Comparison of ENCODE assay signal across 9 cellular contexts in genomic region chr12:54279227-54279631, GRCh38. TPM values are rescaled to one million over a fixed set of nuclear protein-coding genes. Genes with fewer than 3 reads are reported as not detected.
DNase-seq lines count a peak whose midpoint lies in the region; ATAC-seq, FAIRE-seq and TF ChIP-seq lines count a peak whose summit lies in the region.
"Had no signal": no experiment of that assay in that cellular context is flagged by ENCODE, and none has a peak within 500 bp of the region (broad histone marks: within the 10 kb centered on the region; RNA-seq: fewer than 3 reads in every experiment).

No MANE protein-coding gene starts in this region.

- no peak for DNase-seq in CD4-positive, CD25-positive, alpha-beta regulatory T cell
- DNase-seq in NB4 (ENCODE audit: low read depth) = no peak
- no peak for DNase-seq in epithelial cell of prostate (ENCODE audit: low read depth, low spot score)
- no peak for DNase-seq in pancreas
- DNase-seq in progenitor cell of endocrine pancreas (ENCODE audit: low spot score, unreplicated experiment) = no peak
- no peak for DNase-seq in iPS-NIHi11 (ENCODE audit: low spot score)
- DNase-seq in cerebellar nuclear complex (lab: John Stamatoyannopoulos, UW) = no peak

- no peaks in the 10 kb centered on the region for H3K27me3 ChIP-seq in CD4-positive, CD25-positive, alpha-beta regulatory T cell (ENCODE audit: control insufficient read depth, insufficient read depth, low read length)
- no peaks in the 10 kb centered on the region for H3K27me3 ChIP-seq in pancreas

- H3K9me3 ChIP-seq in CD4-positive, CD25-positive, alpha-beta regulatory T cell (ENCODE audit: control insufficient read depth in 2 of 2, low read length in 2 of 2) = no peaks in the 10 kb centered on the region
- no peaks in the 10 kb centered on the region for H3K9me3 ChIP-seq in pancreas

- peak overlapping the region; percentile 93 for H3K4me3 ChIP-seq in CD4-positive, CD25-positive, alpha-beta regulatory T cell (ENCODE audit: low read depth, low read length)
- H3K4me3 ChIP-seq in NB4 (ENCODE audit: low read depth, low read length) (peak overlapping the region; percentile 91), pancreas (peak overlapping the region; percentile 54 to 76 (median 66))

- no peak for FAIRE-seq in pancreas (lab: Jason Lieb, UNC)

- 0% methylated on average over 19 of the region's 19 CpGs for WGBS in pancreas, 2 donors

- no peaks in the 10 kb centered on the region for H3K27me3 Mint-ChIP-seq in CD4-positive, CD25-positive, alpha-beta regulatory T cell
- no peaks in the 10 kb centered on the region for H3K27me3 Mint-ChIP-seq in progenitor cell of endocrine pancreas
- H3K27me3 Mint-ChIP-seq: naive B cell had no signal

- intact Hi-C loops in pancreas (cut with DNase I) = no loop called here

- no peak for ATAC-seq in CD4-positive, CD25-positive, alpha-beta regulatory T cell (ENCODE audit: low read depth in 2 of 2)
- ATAC-seq in pancreas (no peak), GM21360 (IDR thresholded peaks at IDR 0.05; ENCODE audit: unreplicated experiment) (no peak)

- H3K36me3 ChIP-seq in CD4-positive, CD25-positive, alpha-beta regulatory T cell (ENCODE audit: control insufficient read depth, insufficient read depth, low read length) = peaks cover 26% of the 10 kb centered on the region
- peaks cover 3 to 23% (median 12%) of the 10 kb centered on the region in 3 donors for H3K36me3 ChIP-seq in pancreas

- H3K27ac Mint-ChIP-seq in CD4-positive, CD25-positive, alpha-beta regulatory T cell = no peak overlapping the region
- no peak overlapping the region for H3K27ac Mint-ChIP-seq in progenitor cell of endocrine pancreas
- H3K27ac Mint-ChIP-seq: naive B cell had no signal

- H3K4me1 Mint-ChIP-seq in CD4-positive, CD25-positive, alpha-beta regulatory T cell = peaks cover 13 to 49% (median 29%) of the 10 kb centered on the region in 4 donors
- peaks cover 44% of the 10 kb centered on the region for H3K4me1 Mint-ChIP-seq in progenitor cell of endocrine pancreas (ENCODE audit: low read depth)

- H3K4me3 Mint-ChIP-seq in CD4-positive, CD25-positive, alpha-beta regulatory T cell = no peak overlapping the region
- H3K4me3 Mint-ChIP-seq in progenitor cell of endocrine pancreas (ENCODE audit: low read depth) = no peak overlapping the region

- H3K4me1 ChIP-seq in CD4-positive, CD25-positive, alpha-beta regulatory T cell (ENCODE audit: control insufficient read depth, insufficient read depth, low read length, poor library complexity, severe bottlenecking) = peaks cover 68% of the 10 kb centered on the region
- peaks cover 15 to 35% (median 24%) of the 10 kb centered on the region in 3 donors for H3K4me1 ChIP-seq in pancreas

- H3K36me3 Mint-ChIP-seq in CD4-positive, CD25-positive, alpha-beta regulatory T cell = peaks cover 31% of the 10 kb centered on the region
- peaks cover 32% of the 10 kb centered on the region for H3K36me3 Mint-ChIP-seq in progenitor cell of endocrine pancreas (ENCODE audit: insufficient read depth)

- H3K9me3 Mint-ChIP-seq in CD4-positive, CD25-positive, alpha-beta regulatory T cell = no peaks in the 10 kb centered on the region
- no peaks in the 10 kb centered on the region for H3K9me3 Mint-ChIP-seq in progenitor cell of endocrine pancreas (ENCODE audit: low read depth)
- H3K9me3 Mint-ChIP-seq: naive B cell had no signal

- no peak for TF ChIP-seq POLR2A in NB4 (IDR thresholded peaks at IDR 0.05; ENCODE audit: extremely low read depth, insufficient read length)

- peak overlapping the region; percentile 99 for H3K27ac ChIP-seq in CD4-positive, CD25-positive, alpha-beta regulatory T cell (ENCODE audit: insufficient read depth, low read length, poor library complexity, severe bottlenecking)
- H3K27ac ChIP-seq in epithelial cell of prostate = peak overlapping the region; percentile 87
- peak overlapping the region; percentile 95 to 96 (median 96) for H3K27ac ChIP-seq in pancreas

- no peak for TF ChIP-seq CTCF in NB4 (IDR thresholded peaks at IDR 0.05; ENCODE audit: low read depth, low read length)
- TF ChIP-seq CTCF in pancreas (IDR thresholded peaks at IDR 0.05) = no peak
- TF ChIP-seq CTCF in progenitor cell of endocrine pancreas (IDR thresholded peaks at IDR 0.05; ENCODE audit: unreplicated experiment) = no peak

RNA-seq across cellular contexts. Expression of gene CBX5, which starts 0.7 kb away (rescaled TPM):
- 38.9 TPM for total RNA-seq in CD4-positive, CD25-positive, alpha-beta regulatory T cell
- polyA plus RNA-seq in CD4-positive, CD25-positive, alpha-beta regulatory T cell = 10 to 100 TPM; 18.2 to 21.5 (median 19.6) TPM
- total RNA-seq in pancreas (10 to 100 TPM; 22.7 to 41.4 (median 31.8) TPM), progenitor cell of endocrine pancreas (261 and 271 TPM in 2 replicates)
- polyA plus RNA-seq in pancreas = 10 to 100 TPM in 1 of 2 donors, 1 to 10 TPM in 1; 5.9 to 10.0 TPM

RNA-seq across cellular contexts. Expression of gene HNRNPA1, which starts 1.3 kb away (rescaled TPM):
- total RNA-seq in CD4-positive, CD25-positive, alpha-beta regulatory T cell = 1,288 TPM
- polyA plus RNA-seq in CD4-positive, CD25-positive, alpha-beta regulatory T cell = 100 to 1,000 TPM; 750 to 913 (median 830) TPM
- total RNA-seq in pancreas (100 to 1,000 TPM; 266 to 784 (median 527) TPM), progenitor cell of endocrine pancreas (2,514 and 2,551 TPM in 2 replicates)
- 100 to 1,000 TPM; 477 to 641 TPM for polyA plus RNA-seq in pancreas

RNA-seq across cellular contexts. Expression of gene NFE2, which starts 21.6 kb away (rescaled TPM):
- total RNA-seq in CD4-positive, CD25-positive, alpha-beta regulatory T cell = 2.8 TPM
- polyA plus RNA-seq in CD4-positive, CD25-positive, alpha-beta regulatory T cell = under 1 TPM in 1 of 4 donors, not detected in 3; 0.18 TPM
- under 1 TPM in 5 of 6 donors, not detected in 1; 0.16 to 0.58 (median 0.47) TPM for total RNA-seq in pancreas
- polyA plus RNA-seq in pancreas = under 1 TPM; 0.28 to 0.34 TPM
- total RNA-seq in progenitor cell of endocrine pancreas = 17.2 and 17.9 TPM in 2 replicates

RNA-seq across cellular contexts. Expression of gene COPZ1, which starts 45.7 kb away (rescaled TPM):
- total RNA-seq in CD4-positive, CD25-positive, alpha-beta regulatory T cell = 65.3 TPM
- 100 to 1,000 TPM; 151 to 213 (median 168) TPM for polyA plus RNA-seq in CD4-positive, CD25-positive, alpha-beta regulatory T cell
- total RNA-seq in pancreas = 100 to 1,000 TPM in 5 of 6 donors, 10 to 100 TPM in 1; 76.6 to 115 (median 110) TPM
- 10 to 100 TPM; 44.6 to 86.6 TPM for polyA plus RNA-seq in pancreas
- total RNA-seq in progenitor cell of endocrine pancreas = 165 and 173 TPM in 2 replicates
